ENCODE assay signal across 1 cellular context in the genomic region with DNA sequence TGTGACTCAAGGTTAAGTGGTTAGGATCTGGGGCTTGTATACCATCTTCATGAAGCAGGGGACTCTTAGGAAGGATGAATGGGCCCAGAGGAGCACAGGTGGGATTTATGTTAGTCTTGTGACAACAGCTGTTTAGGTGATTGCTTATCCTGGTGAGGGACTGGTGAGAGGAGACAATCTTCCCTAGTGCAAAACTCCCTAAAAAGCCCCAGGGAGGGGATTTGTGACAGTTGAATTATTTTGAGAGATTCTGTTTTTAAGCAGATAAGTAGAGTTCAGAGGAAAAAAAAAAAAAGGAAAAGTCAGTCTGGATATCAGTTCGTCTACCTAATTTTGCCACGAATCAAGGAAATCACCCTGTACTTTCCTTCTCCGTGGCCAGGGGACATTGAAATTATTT.
TF ChIP-seq lines count a peak whose summit lies in the region.

No MANE protein-coding gene starts in this region.

TF ChIP-seq in endothelial cell of umbilical vein, 7 proteins besides CTCF, POLR2A, EP300 and RAD21:
- TF ChIP-seq MYC (IDR thresholded peaks at IDR 0.05; ENCODE audit: low read depth, low read length) (no peak), POLR2AphosphoS5 (IDR thresholded peaks at IDR 0.05; ENCODE audit: insufficient read depth, low read depth, low read length) (no peak), FOS (IDR thresholded peaks at IDR 0.05; ENCODE audit: borderline replicate concordance, insufficient read depth, low read length) (no peak), JUN (IDR thresholded peaks at IDR 0.05; ENCODE audit: borderline replicate concordance, insufficient read depth, insufficient read length, low read depth) (no peak), EZH2 (IDR thresholded peaks at IDR 0.05; ENCODE audit: borderline replicate concordance, low read depth, low read length, severe bottlenecking) (no peak), GATA2 (IDR thresholded peaks at IDR 0.05; ENCODE audit: insufficient read depth, insufficient read length, low read depth, low read length) (no peak)
- TF ChIP-seq, protein P1, sequence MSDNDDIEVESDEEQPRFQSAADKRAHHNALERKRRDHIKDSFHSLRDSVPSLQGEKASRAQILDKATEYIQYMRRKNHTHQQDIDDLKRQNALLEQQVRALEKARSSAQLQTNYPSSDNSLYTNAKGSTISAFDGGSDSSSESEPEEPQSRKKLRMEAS (IDR thresholded peaks at IDR 0.05; ENCODE audit: insufficient read depth, insufficient read length): no peak
TF ChIP-seq in endothelial cell of umbilical vein: peak in this region for 0.
